In genomic region chrX:66164470-66164869, GRCh38 we compare ENCODE assay signal across 10 cellular contexts. TPM values are rescaled to one million over a fixed set of nuclear protein-coding genes. Genes with fewer than 3 reads are reported as not detected.
A peak's percentile ranks its signal among the peaks of the same experiment; 100 is the strongest.
DNase-seq lines count a peak whose midpoint lies in the region; ATAC-seq and TF ChIP-seq lines count a peak whose summit lies in the region.
"Had no signal": no experiment of that assay in that cellular context is flagged by ENCODE, and none has a peak within 500 bp of the region (broad histone marks: within the 10 kb centered on the region; RNA-seq: fewer than 3 reads in every experiment).

No MANE protein-coding gene starts in this region.

- H3K9me3 Mint-ChIP-seq in neural progenitor cell = no peaks in the 10 kb centered on the region
- H3K9me3 Mint-ChIP-seq in activated T-helper 17 cell treated with anti-CD3 and anti-CD28 coated beads, Interleukin-2, amount 50 U/mL, for 72 hours = no peaks in the 10 kb centered on the region

- peak overlapping the region; percentile 92 for H3K4me3 Mint-ChIP-seq in neural progenitor cell
- H3K4me3 Mint-ChIP-seq in activated T-helper 17 cell treated with anti-CD3 and anti-CD28 coated beads, Interleukin-2, amount 50 U/mL, for 72 hours = no peak overlapping the region

- H3K27me3 ChIP-seq in neural progenitor cell (no peaks in the 10 kb centered on the region), upper lobe of left lung (no peaks in the 10 kb centered on the region)
- H3K27me3 ChIP-seq: adrenal gland had no signal

- peaks cover 53% of the 10 kb centered on the region for H3K79me2 ChIP-seq in neural progenitor cell (ENCODE audit: low read depth)

- H3K9ac ChIP-seq in neural progenitor cell = peak overlapping the region; percentile 28

- H2AFZ ChIP-seq in neural progenitor cell (replicated peaks) = peak overlapping the region; percentile 4

- peaks cover 2% of the 10 kb centered on the region for H3K4me1 Mint-ChIP-seq in neural progenitor cell
- H3K4me1 Mint-ChIP-seq in activated T-helper 17 cell treated with anti-CD3 and anti-CD28 coated beads, Interleukin-2, amount 50 U/mL, for 72 hours = no peaks in the 10 kb centered on the region

- H3K4me2 ChIP-seq in neural progenitor cell = peak overlapping the region; percentile 75

- intact Hi-C loops in left cardiac atrium (cut with DNase I) = no loop called here

- TF ChIP-seq CTCF in neural progenitor cell (IDR thresholded peaks at IDR 0.05) (no peak), upper lobe of left lung (IDR thresholded peaks at IDR 0.05) (no peak)

- peaks cover 2% of the 10 kb centered on the region for H3K27me3 Mint-ChIP-seq in neural progenitor cell (ENCODE audit: insufficient read depth, low read depth)
- H3K27me3 Mint-ChIP-seq in activated T-helper 17 cell treated with anti-CD3 and anti-CD28 coated beads, Interleukin-2, amount 50 U/mL, for 72 hours = no peaks in the 10 kb centered on the region

- H3K4me1 ChIP-seq in neural progenitor cell (peaks cover 5% of the 10 kb centered on the region), upper lobe of left lung (no peaks in the 10 kb centered on the region)
- H3K4me1 ChIP-seq: adrenal gland had no signal

- peaks cover 4% of the 10 kb centered on the region for H4K20me1 ChIP-seq in neural progenitor cell (ENCODE audit: low read depth)

- peak overlapping the region; percentile 97 for H3K27ac Mint-ChIP-seq in neural progenitor cell
- no peak overlapping the region for H3K27ac Mint-ChIP-seq in activated T-helper 17 cell treated with anti-CD3 and anti-CD28 coated beads, Interleukin-2, amount 50 U/mL, for 72 hours

- H3K27ac ChIP-seq in angular gyrus (ENCODE audit: low read depth, low read length) = peak overlapping the region; percentile 22
- peak overlapping the region; percentile 13 for H3K27ac ChIP-seq in neural progenitor cell
- H3K27ac ChIP-seq in upper lobe of left lung = no peak overlapping the region

- H3K9me3 ChIP-seq in neural progenitor cell (ENCODE audit: low read depth) (no peaks in the 10 kb centered on the region), upper lobe of left lung (no peaks in the 10 kb centered on the region)
- H3K9me3 ChIP-seq: adrenal gland had no signal

- no peak for TF ChIP-seq EP300 in upper lobe of left lung (IDR thresholded peaks at IDR 0.05)

- no peak for TF ChIP-seq POLR2A in upper lobe of left lung (IDR thresholded peaks at IDR 0.05)

- no peaks in the 10 kb centered on the region for H3F3A ChIP-seq in neural progenitor cell (ENCODE audit: low read depth)

- 21 to 35% methylated on average over 3 of the region's 3 CpGs for WGBS in upper lobe of left lung, 2 donors

- H3K4me3 ChIP-seq in neural progenitor cell (peak overlapping the region; percentile 56), upper lobe of left lung (peak overlapping the region in 3 of 4 donors; percentile 20 to 38 (median 35))

- ATAC-seq in left cardiac atrium (peak; percentile 23 to 54), upper lobe of left lung (ENCODE audit: low FRiP score in 2 of 2) (no peak), HG02763 (IDR thresholded peaks at IDR 0.05; ENCODE audit: unreplicated experiment) (no peak), GM21515 (IDR thresholded peaks at IDR 0.05; ENCODE audit: unreplicated experiment) (no peak)
- ATAC-seq in activated T-helper 17 cell treated with anti-CD3 and anti-CD28 coated beads, Interleukin-2, amount 50 U/mL, for 72 hours (replicated peaks) = no peak

- no peaks in the 10 kb centered on the region for H3K36me3 Mint-ChIP-seq in neural progenitor cell
- no peaks in the 10 kb centered on the region for H3K36me3 Mint-ChIP-seq in activated T-helper 17 cell treated with anti-CD3 and anti-CD28 coated beads, Interleukin-2, amount 50 U/mL, for 72 hours (ENCODE audit: low read depth)

- DNase-seq in left cardiac atrium (no peak), neural progenitor cell (ENCODE audit: low spot score) (peak; percentile 11), upper lobe of left lung (no peak)
- DNase-seq: stimulated activated CD4-positive, alpha-beta T cell treated with anti-CD3 and anti-CD28 coated beads, Interleukin-4, amount 100 ng/mL, for 1 hour had no signal

- no peaks in the 10 kb centered on the region for H3K36me3 ChIP-seq in neural progenitor cell
- H3K36me3 ChIP-seq in upper lobe of left lung = no peaks in the 10 kb centered on the region
- H3K36me3 ChIP-seq: adrenal gland had no signal

RNA-seq across cellular contexts. Expression of gene HEPH, which starts 0.4 kb away (rescaled TPM):
- total RNA-seq in left cardiac atrium (10 to 100 TPM; 35.0 to 40.7 TPM), neural progenitor cell (ENCODE audit: low replicate concordance) (112 and 168 TPM in 2 replicates), upper lobe of left lung (10 to 100 TPM in 2 of 6 donors, 1 to 10 TPM in 4; 2.1 to 12.2 (median 6.6) TPM)
- total RNA-seq in activated T-helper 17 cell treated with anti-CD3 and anti-CD28 coated beads, Interleukin-2, amount 50 U/mL, for 72 hours = not detected
- total RNA-seq: T-helper 1 cell treated with Interleukin-12 subunit alpha and Interleukin-12 subunit beta and Interleukin-4 antibody, amounts not matched to agents 30 ng/mL and 1 ng/mL, for 36 hours had no signal

Comparison
In these comparisons a context has a peak if more than half of its experiments do, and no peak if none do; other contexts are left out.
1. H3K27ac ChIP-seq: peak in angular gyrus (single experiment) and neural progenitor cell (single experiment); none in upper lobe of left lung (0 of 4).
2. ATAC-seq: peak in left cardiac atrium (2 of 2); none in upper lobe of left lung (0 of 2), HG02763 (single experiment), GM21515 (single experiment) and activated T-helper 17 cell treated with anti-CD3 and anti-CD28 coated beads, Interleukin-2, amount 50 U/mL, for 72 hours (single experiment).